20 cellular contexts compared by ENCODE assay signal in genomic region chr12:122754790-122755189, GRCh38. TPM values are rescaled to one million over a fixed set of nuclear protein-coding genes. Genes with fewer than 3 reads are reported as not detected.
DNase-seq lines count a peak whose midpoint lies in the region; ATAC-seq and TF ChIP-seq lines count a peak whose summit lies in the region.
"Had no signal": no experiment of that assay in that cellular context is flagged by ENCODE, and none has a peak within 500 bp of the region (broad histone marks: within the 10 kb centered on the region; RNA-seq: fewer than 3 reads in every experiment).

No MANE protein-coding gene starts in this region.

- H3K9me3 ChIP-seq in Loucy (ENCODE audit: insufficient read depth, low read depth, low read length) (no peaks in the 10 kb centered on the region), endodermal cell (ENCODE audit: control insufficient read depth, low read length) (no peaks in the 10 kb centered on the region)
- H3K9me3 ChIP-seq: heart left ventricle had no signal

- peak overlapping the region; percentile 6 for H3K4me3 ChIP-seq in Loucy (ENCODE audit: low read length, poor library complexity, severe bottlenecking)
- peak overlapping the region; percentile 95 for H3K4me3 ChIP-seq in endodermal cell (ENCODE audit: low read length)
- H3K4me3 ChIP-seq: cardiac muscle cell, heart left ventricle, lung had no signal

- H3K4me1 ChIP-seq in Loucy (ENCODE audit: insufficient read depth, low read length, poor library complexity, severe bottlenecking) (peaks cover 34% of the 10 kb centered on the region), endodermal cell (ENCODE audit: control insufficient read depth, insufficient read depth, low read length) (peaks cover 6% of the 10 kb centered on the region)

- H3K36me3 Mint-ChIP-seq in activated T-cell treated with anti-CD3 and anti-CD28 coated beads, Interleukin-2, amount 50 U/mL, for 72 hours (ENCODE audit: insufficient read depth in 2 of 2) = peaks cover 19 to 44% of the 10 kb centered on the region in 2 donors
- H3K36me3 Mint-ChIP-seq in activated T-cell treated with anti-CD3 and anti-CD28 coated beads, Interleukin-2, amount 50 U/mL, for 4 hours (ENCODE audit: insufficient read depth) = peaks cover 40% of the 10 kb centered on the region
- peaks cover 56% of the 10 kb centered on the region for H3K36me3 Mint-ChIP-seq in endodermal cell (ENCODE audit: low read depth)
- peaks cover 75% of the 10 kb centered on the region for H3K36me3 Mint-ChIP-seq in stimulated activated effector memory CD8-positive, alpha-beta T cell treated with anti-CD3 and anti-CD28 coated beads, Interleukin-12 subunit alpha, Interleukin-12 subunit beta, amount 100 ng/mL, for 72 hours

- no peaks in the 10 kb centered on the region for H3K27me3 Mint-ChIP-seq in activated T-cell treated with anti-CD3 and anti-CD28 coated beads, Interleukin-2, amount 50 U/mL, for 72 hours (ENCODE audit: low read depth)
- H3K27me3 Mint-ChIP-seq in activated T-cell treated with anti-CD3 and anti-CD28 coated beads, Interleukin-2, amount 50 U/mL, for 4 hours (ENCODE audit: low read depth) = no peaks in the 10 kb centered on the region
- H3K27me3 Mint-ChIP-seq in endodermal cell (ENCODE audit: insufficient read depth) = no peaks in the 10 kb centered on the region
- H3K27me3 Mint-ChIP-seq: activated naive CD8-positive, alpha-beta T cell treated with anti-CD3 and anti-CD28 coated beads, Interleukin-2, amount 10 ng/mL, durations not matched to agents 7 days and 5 days had no signal

- peaks cover 66% of the 10 kb centered on the region for H3K79me2 ChIP-seq in Loucy (ENCODE audit: insufficient read depth, low read length)

- DNase-seq in activated T-cell treated with anti-CD3 and anti-CD28 coated beads, Interleukin-2, amount 50 U/mL, for 72 hours = no peak
- DNase-seq in activated T-cell treated with anti-CD3 and anti-CD28 coated beads, Interleukin-2, amount 50 U/mL, for 4 hours = no peak
- no peak for DNase-seq in endodermal cell
- no peak for DNase-seq in stimulated activated effector memory CD8-positive, alpha-beta T cell treated with anti-CD3 and anti-CD28 coated beads, Interleukin-12 subunit alpha, Interleukin-12 subunit beta, amount 100 ng/mL, for 72 hours (ENCODE audit: low spot score in 2 of 2)
- DNase-seq in NCI-H187 treated with DMSO at 0.1 percent for 48 hours (lab: John Stamatoyannopoulos, UW) = no peak
- DNase-seq in activated CD8-positive, alpha-beta memory T cell treated with anti-CD3 and anti-CD28 coated beads for 24 hours = no peak
- DNase-seq: activated naive CD8-positive, alpha-beta T cell treated with anti-CD3 and anti-CD28 coated beads, Interleukin-2, amount 10 ng/mL, durations not matched to agents 7 days and 5 days; effector CD4-positive, alpha-beta T cell; heart left ventricle; NCI-H146; NCI-H226; stimulated activated naive CD4-positive, alpha-beta T cell treated with Interleukin-2 at 50 U/mL for 16 hours; T-helper 1 cell had no signal

- no peaks in the 10 kb centered on the region for H3K9me2 ChIP-seq in Loucy (replicated peaks; ENCODE audit: low read depth, low read length)

- no peak for TF ChIP-seq CTCF in Loucy (conservative IDR thresholded peaks at IDR 0.05; ENCODE audit: low read length)
- TF ChIP-seq CTCF in endodermal cell (conservative IDR thresholded peaks at IDR 0.05) = no peak

- peaks cover 28% of the 10 kb centered on the region; the same call in 1 of the 2 replicates for H3K36me3 ChIP-seq in Loucy (ENCODE audit: insufficient read depth, low read length)
- H3K36me3 ChIP-seq in endodermal cell (ENCODE audit: control insufficient read depth, insufficient read depth, low read length) = peaks cover 60% of the 10 kb centered on the region

- no peak overlapping the region for H2AFZ ChIP-seq in Loucy (ENCODE audit: low read length)

- peak overlapping the region; percentile 89 for H3K4me2 ChIP-seq in Loucy (ENCODE audit: low read depth, low read length, poor library complexity, severe bottlenecking)

- H3K9ac ChIP-seq in Loucy (ENCODE audit: low read depth, low read length, poor library complexity, severe bottlenecking) = peak overlapping the region; percentile 93
- H3K9ac ChIP-seq in endodermal cell (ENCODE audit: extremely low read depth, low read length, poor library complexity, severe bottlenecking) = no peak overlapping the region

- H4K20me1 ChIP-seq in Loucy (ENCODE audit: insufficient read depth, low read length, poor library complexity, severe bottlenecking) = peaks cover 36% of the 10 kb centered on the region

- H3K27me3 ChIP-seq in Loucy (ENCODE audit: insufficient read depth, low read length, poor library complexity, severe bottlenecking) (no peaks in the 10 kb centered on the region), endodermal cell (ENCODE audit: control insufficient read depth, insufficient read depth, low read length, poor library complexity, severe bottlenecking) (no peaks in the 10 kb centered on the region)
- H3K27me3 ChIP-seq: cardiac muscle cell, heart left ventricle had no signal

- no peaks in the 10 kb centered on the region for H3K9me3 Mint-ChIP-seq in activated T-cell treated with anti-CD3 and anti-CD28 coated beads, Interleukin-2, amount 50 U/mL, for 72 hours
- no peaks in the 10 kb centered on the region for H3K9me3 Mint-ChIP-seq in activated T-cell treated with anti-CD3 and anti-CD28 coated beads, Interleukin-2, amount 50 U/mL, for 4 hours
- H3K9me3 Mint-ChIP-seq in endodermal cell = peaks cover 2% of the 10 kb centered on the region
- H3K9me3 Mint-ChIP-seq in stimulated activated effector memory CD8-positive, alpha-beta T cell treated with anti-CD3 and anti-CD28 coated beads, Interleukin-12 subunit alpha, Interleukin-12 subunit beta, amount 100 ng/mL, for 72 hours = no peaks in the 10 kb centered on the region
- H3K9me3 Mint-ChIP-seq: activated naive CD8-positive, alpha-beta T cell treated with anti-CD3 and anti-CD28 coated beads, Interleukin-2, amount 10 ng/mL, durations not matched to agents 7 days and 5 days had no signal

- H3F3A ChIP-seq in Loucy (ENCODE audit: low read depth) = no peaks in the 10 kb centered on the region

- H3K4me1 Mint-ChIP-seq in activated T-cell treated with anti-CD3 and anti-CD28 coated beads, Interleukin-2, amount 50 U/mL, for 72 hours (ENCODE audit: low read depth) = peaks cover 65% of the 10 kb centered on the region
- H3K4me1 Mint-ChIP-seq in activated T-cell treated with anti-CD3 and anti-CD28 coated beads, Interleukin-2, amount 50 U/mL, for 4 hours (ENCODE audit: low read depth) = peaks cover 57% of the 10 kb centered on the region
- peaks cover 16% of the 10 kb centered on the region for H3K4me1 Mint-ChIP-seq in endodermal cell
- H3K4me1 Mint-ChIP-seq in stimulated activated effector memory CD8-positive, alpha-beta T cell treated with anti-CD3 and anti-CD28 coated beads, Interleukin-12 subunit alpha, Interleukin-12 subunit beta, amount 100 ng/mL, for 72 hours = peaks cover 48% of the 10 kb centered on the region

- no peak overlapping the region for H3K27ac ChIP-seq in endodermal cell (ENCODE audit: low read depth, low read length)
- H3K27ac ChIP-seq: cardiac muscle cell, heart left ventricle had no signal

- peak overlapping the region in 1 of 2 donors; percentile 52 for H3K4me3 Mint-ChIP-seq in activated T-cell treated with anti-CD3 and anti-CD28 coated beads, Interleukin-2, amount 50 U/mL, for 72 hours
- H3K4me3 Mint-ChIP-seq in activated T-cell treated with anti-CD3 and anti-CD28 coated beads, Interleukin-2, amount 50 U/mL, for 4 hours = no peak overlapping the region
- H3K4me3 Mint-ChIP-seq in endodermal cell = no peak overlapping the region
- no peak overlapping the region for H3K4me3 Mint-ChIP-seq in stimulated activated effector memory CD8-positive, alpha-beta T cell treated with anti-CD3 and anti-CD28 coated beads, Interleukin-12 subunit alpha, Interleukin-12 subunit beta, amount 100 ng/mL, for 72 hours

- WGBS in endodermal cell (ENCODE audit: insufficient coverage in 1 of 2, insufficient read length in 1 of 2), 2 experiments = 90 to 100% methylated on average over 1 of the region's 1 CpG

- peak overlapping the region; percentile 93 for H3K27ac Mint-ChIP-seq in activated T-cell treated with anti-CD3 and anti-CD28 coated beads, Interleukin-2, amount 50 U/mL, for 72 hours
- H3K27ac Mint-ChIP-seq in endodermal cell = peak overlapping the region; percentile 18
- peak overlapping the region; percentile 97 for H3K27ac Mint-ChIP-seq in stimulated activated effector memory CD8-positive, alpha-beta T cell treated with anti-CD3 and anti-CD28 coated beads, Interleukin-12 subunit alpha, Interleukin-12 subunit beta, amount 100 ng/mL, for 72 hours

- ATAC-seq in activated T-cell treated with anti-CD3 and anti-CD28 coated beads, Interleukin-2, amount 50 U/mL, for 72 hours (replicated peaks in 1 of 2) = no peak
- no peak for ATAC-seq in activated T-cell treated with anti-CD3 and anti-CD28 coated beads, Interleukin-2, amount 50 U/mL, for 4 hours
- no peak for ATAC-seq in stimulated activated effector memory CD8-positive, alpha-beta T cell treated with anti-CD3 and anti-CD28 coated beads, Interleukin-12 subunit alpha, Interleukin-12 subunit beta, amount 100 ng/mL, for 72 hours
- no peak for ATAC-seq in GM18867 (IDR thresholded peaks at IDR 0.05; ENCODE audit: unreplicated experiment)
- ATAC-seq: heart left ventricle, Right ventricle myocardium inferior had no signal

RNA-seq across cellular contexts. Expression of gene DENR, which starts 2.2 kb away (rescaled TPM):
- total RNA-seq in activated T-cell treated with anti-CD3 and anti-CD28 coated beads, Interleukin-2, amount 50 U/mL, for 72 hours = 10 to 100 TPM; 63.6 to 72.2 TPM
- total RNA-seq in activated T-cell treated with anti-CD3 and anti-CD28 coated beads, Interleukin-2, amount 50 U/mL, for 4 hours = 10 to 100 TPM; 88.1 to 92.9 (median 90.2) TPM
- total RNA-seq in endodermal cell = 10 to 100 TPM; 85.8 to 86.1 TPM
- polyA plus RNA-seq in endodermal cell (2013, experiment 1 of 2) = 48.9 TPM
- polyA plus RNA-seq in endodermal cell (2013, experiment 2 of 2) = 48.6 TPM

RNA-seq across cellular contexts. Expression of gene CCDC62, which starts 19.6 kb away (rescaled TPM):
- total RNA-seq in activated T-cell treated with anti-CD3 and anti-CD28 coated beads, Interleukin-2, amount 50 U/mL, for 72 hours = 1 to 10 TPM in 1 of 2 donors, under 1 TPM in 1; 0.82 to 1.5 TPM
- total RNA-seq in activated T-cell treated with anti-CD3 and anti-CD28 coated beads, Interleukin-2, amount 50 U/mL, for 4 hours = 1 to 10 TPM in 1 of 3 donors, under 1 TPM in 2; 0.40 to 1.3 (median 0.43) TPM
- total RNA-seq in endodermal cell = 1 to 10 TPM; 1.3 to 1.6 TPM
- polyA plus RNA-seq in endodermal cell (2013, experiment 1 of 2) = 0.43 TPM
- polyA plus RNA-seq in endodermal cell (2013, experiment 2 of 2) = 0.25 TPM

RNA-seq across cellular contexts. Expression of gene HCAR1, which starts 24.1 kb away (rescaled TPM):
- total RNA-seq in activated T-cell treated with anti-CD3 and anti-CD28 coated beads, Interleukin-2, amount 50 U/mL, for 72 hours = under 1 TPM; 0.12 to 0.34 TPM
- under 1 TPM; 0.24 to 0.61 (median 0.40) TPM for total RNA-seq in activated T-cell treated with anti-CD3 and anti-CD28 coated beads, Interleukin-2, amount 50 U/mL, for 4 hours
- under 1 TPM in 1 of 2 donors, not detected in 1; 0.04 TPM for total RNA-seq in endodermal cell
- not detected for polyA plus RNA-seq in endodermal cell (2013, experiment 1 of 2)
- not detected for polyA plus RNA-seq in endodermal cell (2013, experiment 2 of 2)
- total RNA-seq: cardiac muscle cell had no signal
- polyA plus RNA-seq: cardiac muscle cell had no signal

RNA-seq across cellular contexts. Expression of gene HCAR3, which starts 38.2 kb away (rescaled TPM):
- total RNA-seq in activated T-cell treated with anti-CD3 and anti-CD28 coated beads, Interleukin-2, amount 50 U/mL, for 72 hours = not detected
- total RNA-seq in activated T-cell treated with anti-CD3 and anti-CD28 coated beads, Interleukin-2, amount 50 U/mL, for 4 hours = not detected
- not detected for total RNA-seq in endodermal cell
- polyA plus RNA-seq in endodermal cell (2013, experiment 1 of 2) = not detected
- polyA plus RNA-seq in endodermal cell (2013, experiment 2 of 2) = not detected
- total RNA-seq: activated naive CD8-positive, alpha-beta T cell treated with anti-CD3 and anti-CD28 coated beads, Interleukin-2, amount 10 ng/mL, durations not matched to agents 7 days and 5 days; cardiac muscle cell; HT1080; pulmonary artery endothelial cell had no signal
- polyA plus RNA-seq: cardiac muscle cell had no signal

RNA-seq across cellular contexts. Expression of gene HCAR2, which starts 51.6 kb away (rescaled TPM):
- not detected for total RNA-seq in activated T-cell treated with anti-CD3 and anti-CD28 coated beads, Interleukin-2, amount 50 U/mL, for 72 hours
- total RNA-seq in activated T-cell treated with anti-CD3 and anti-CD28 coated beads, Interleukin-2, amount 50 U/mL, for 4 hours = not detected
- total RNA-seq in endodermal cell = not detected
- not detected for polyA plus RNA-seq in endodermal cell (2013, experiment 1 of 2)
- not detected for polyA plus RNA-seq in endodermal cell (2013, experiment 2 of 2)
- total RNA-seq: activated naive CD8-positive, alpha-beta T cell treated with anti-CD3 and anti-CD28 coated beads, Interleukin-2, amount 10 ng/mL, durations not matched to agents 7 days and 5 days; cardiac muscle cell; HT1080; pulmonary artery endothelial cell had no signal
- polyA plus RNA-seq: cardiac muscle cell had no signal

Comparison
In these comparisons a context has a peak if more than half of its experiments do, and no peak if none do; other contexts are left out.
1. H3K27ac Mint-ChIP-seq: peak in every context shown above with its lines; median percentile 97 in stimulated activated effector memory CD8-positive, alpha-beta T cell treated with anti-CD3 and anti-CD28 coated beads, Interleukin-12 subunit alpha, Interleukin-12 subunit beta, amount 100 ng/mL, for 72 hours; 93 in activated T-cell treated with anti-CD3 and anti-CD28 coated beads, Interleukin-2, amount 50 U/mL, for 72 hours; 18 in endodermal cell.